Comparison of ENCODE assay signal across 8 cellular contexts in the genomic region with DNA sequence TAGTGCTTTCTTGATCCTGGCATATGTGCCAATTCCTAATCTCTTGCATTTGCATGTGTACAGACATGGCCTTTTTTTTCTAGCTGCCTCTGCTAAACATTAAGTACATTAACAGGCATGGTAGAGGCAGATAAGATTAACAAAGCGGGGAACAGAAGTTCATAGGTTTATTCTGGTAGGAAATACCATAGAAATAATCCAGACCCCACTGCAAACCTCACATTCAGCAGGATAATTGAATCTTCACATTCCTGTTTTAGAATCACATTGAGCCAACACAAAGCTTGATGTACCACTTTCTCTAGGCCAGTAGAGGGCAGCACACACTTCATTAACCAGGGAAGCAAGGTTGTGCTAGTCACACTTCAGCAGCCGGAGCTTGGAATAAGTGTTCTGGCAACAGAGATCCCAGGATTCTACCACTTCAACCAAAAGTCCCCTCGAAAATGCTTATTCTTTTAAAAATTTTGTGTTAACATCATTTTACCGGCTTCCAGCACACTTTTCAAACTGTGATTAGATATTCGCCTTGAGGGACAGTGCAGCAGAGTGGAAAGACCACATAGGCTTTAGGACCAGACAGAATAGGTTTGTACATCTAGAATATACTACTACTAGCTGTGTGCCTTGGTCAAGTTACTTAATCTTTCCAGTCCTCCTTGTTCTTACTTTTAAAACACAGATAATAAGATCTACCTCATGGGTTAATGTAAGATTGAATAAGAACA.
A peak's percentile ranks its signal among the peaks of the same experiment; 100 is the strongest.
DNase-seq lines count a peak whose midpoint lies in the region; ATAC-seq and TF ChIP-seq lines count a peak whose summit lies in the region.

No MANE protein-coding gene starts in this region.

- no peak overlapping the region for H3K27ac ChIP-seq in SJCRH30
- no peak overlapping the region for H3K27ac ChIP-seq in epithelial cell of prostate

- no peaks in the 10 kb centered on the region for H3K4me1 ChIP-seq in SJCRH30

- CTCF ChIA-PET in AG04449 (lab: Yijun Ruan, JAX) = interaction anchor here (0.7 to 12.5 kb wide), 43 partner anchors 10 to 601 kb away, joined by 3 to 300 read pairs (median 3); no protein-coding TSS in a partner anchor

- TF ChIP-seq CTCF in AG04449 (IDR thresholded peaks at IDR 0.05; ENCODE audit: insufficient read depth, low read length, missing control alignments) (peak; percentile 78), GM12873 (IDR thresholded peaks at IDR 0.05; ENCODE audit: insufficient read depth, low read depth, low read length, missing control alignments) (peak; percentile 85)

- no peak overlapping the region for H3K4me3 ChIP-seq in AG04449 (ENCODE audit: low read depth, low read length)
- no peak overlapping the region for H3K4me3 ChIP-seq in SJCRH30

- H3K27me3 ChIP-seq in SJCRH30 = no peaks in the 10 kb centered on the region

- DNase-seq in AG04449 (ENCODE audit: low read depth, low spot score) (peak; percentile 29), NCI-H1048 (lab: John Stamatoyannopoulos, UW) (peak; percentile 79), SJCRH30 (peak; percentile 24 to 72), epithelial cell of prostate (ENCODE audit: low read depth, low spot score) (peak; percentile 12), midbrain (lab: John Stamatoyannopoulos, UW) (peak; percentile 78)
- DNase-seq in activated CD4-positive, CD25-positive, alpha-beta regulatory T cell (lab: John Stamatoyannopoulos, UW) = no peak

- POLR2A ChIA-PET in AG04449 (lab: Yijun Ruan, JAX) = interaction anchor here (1.2 to 1.3 kb wide), 2 partner anchors 72 to 145 kb away, joined by 3 to 7 read pairs; no protein-coding TSS in a partner anchor

- H3K36me3 ChIP-seq in SJCRH30 = no peaks in the 10 kb centered on the region

- peak; percentile 91 for ATAC-seq in HG02763 (IDR thresholded peaks at IDR 0.05; ENCODE audit: unreplicated experiment)

- H3K9me3 ChIP-seq in SJCRH30 (replicated peaks) = no peaks in the 10 kb centered on the region

Comparison
In these comparisons a context has a peak if more than half of its experiments do, and no peak if none do; other contexts are left out.
1. DNase-seq: peak in AG04449 (single experiment), NCI-H1048 (single experiment), SJCRH30 (2 of 2), epithelial cell of prostate (single experiment) and midbrain (single experiment); none in activated CD4-positive, CD25-positive, alpha-beta regulatory T cell (0 of 4).